10 cellular contexts compared by ENCODE assay signal in the genomic region with DNA sequence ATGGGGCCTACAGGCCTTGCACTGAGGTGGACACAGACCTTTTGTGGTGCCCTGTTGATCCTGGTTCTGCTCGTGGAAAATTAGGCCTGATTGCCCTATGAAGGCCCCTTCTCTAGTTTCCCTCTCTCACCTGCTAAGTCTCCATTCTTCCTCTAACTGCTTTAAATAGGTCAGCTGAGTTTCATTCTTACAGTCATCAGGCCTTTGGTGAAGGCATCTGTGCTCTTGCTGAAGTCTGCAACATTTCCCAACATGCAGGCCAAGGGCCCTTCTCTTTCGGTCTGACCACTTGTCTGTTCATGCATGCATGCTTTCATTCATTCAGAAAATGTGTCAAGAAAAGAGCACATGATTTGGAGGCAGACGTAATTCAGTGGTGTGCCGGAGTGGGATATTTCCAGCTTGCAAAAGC.
DNase-seq lines count a peak whose midpoint lies in the region; ATAC-seq lines count a peak whose summit lies in the region.
"Had no signal": no experiment of that assay in that cellular context is flagged by ENCODE, and none has a peak within 500 bp of the region (broad histone marks: within the 10 kb centered on the region; RNA-seq: fewer than 3 reads in every experiment).

No MANE protein-coding gene starts in this region.

- intact Hi-C loops in left cardiac atrium (cut with DNase I), result no loop called here

- peak; percentile 74 for ATAC-seq in GM18861 (IDR thresholded peaks at IDR 0.05; ENCODE audit: unreplicated experiment)
- peak; percentile 72 for ATAC-seq in GM21528 (IDR thresholded peaks at IDR 0.05; ENCODE audit: low FRiP score, unreplicated experiment)
- peak; percentile 69 for ATAC-seq in HG03175 (IDR thresholded peaks at IDR 0.05; ENCODE audit: unreplicated experiment)
- ATAC-seq in left cardiac atrium, result no peak
- ATAC-seq: activated naive CD8-positive, alpha-beta T cell treated with anti-CD3 and anti-CD28 coated beads, Interleukin-2, amount 50 U/mL, for 24 hours; HepG2 had no signal

- DNase-seq in globus pallidus (ENCODE audit: low spot score) (peak; percentile 32), left cardiac atrium (no peak), ecto neural progenitor cell (ENCODE audit: low spot score) (no peak), COR-L47 (lab: John Stamatoyannopoulos, UW) (no peak), NK-92 (lab: John Stamatoyannopoulos, UW; ENCODE audit: unreplicated experiment) (no peak)
- DNase-seq: activated naive CD8-positive, alpha-beta T cell treated with anti-CD3 and anti-CD28 coated beads, Interleukin-2, amount 50 U/mL, for 24 hours had no signal

Comparison
In these comparisons a context has a peak if more than half of its experiments do, and no peak if none do; other contexts are left out.
1. ATAC-seq: peak in GM18861 (single experiment), GM21528 (single experiment) and HG03175 (single experiment); none in left cardiac atrium (0 of 2).